Comparison of ENCODE assay signal across 17 cellular contexts in genomic region chr1:219419135-219419534, GRCh38.
A peak's percentile ranks its signal among the peaks of the same experiment; 100 is the strongest.
DNase-seq lines count a peak whose midpoint lies in the region; ATAC-seq and TF ChIP-seq lines count a peak whose summit lies in the region.
"Had no signal": no experiment of that assay in that cellular context is flagged by ENCODE, and none has a peak within 500 bp of the region (broad histone marks: within the 10 kb centered on the region; RNA-seq: fewer than 3 reads in every experiment).

No MANE protein-coding gene starts in this region.

- H3K4me1 ChIP-seq in gastroesophageal sphincter: no peaks in the 10 kb centered on the region
- H3K4me1 ChIP-seq: BLaER1 had no signal

- H3K9me3 ChIP-seq in MG63 (no peaks in the 10 kb centered on the region), gastroesophageal sphincter (no peaks in the 10 kb centered on the region)
- H3K9me3 ChIP-seq: BLaER1 had no signal

- no peak overlapping the region for H3K27ac ChIP-seq in gastroesophageal sphincter
- H3K27ac ChIP-seq: BLaER1 had no signal

- peak; percentile 84 for DNase-seq in MG63
- DNase-seq in fibroblast of gingiva (ENCODE audit: low read depth): peak; percentile 25
- peak; percentile 45 for DNase-seq in stromal cell of bone marrow (ENCODE audit: low read depth)
- DNase-seq in NCI-H187 treated with DMSO at 0.1 percent for 48 hours (lab: John Stamatoyannopoulos, UW): no peak
- no peak for DNase-seq in activated T-cell treated with anti-CD3 and anti-CD28 coated beads, Interleukin-2, amount 50 U/mL, for 4 hours
- no peak for DNase-seq in anterior cingulate cortex (lab: John Stamatoyannopoulos, UW)
- DNase-seq: 8988T; CD4-positive, alpha-beta memory T cell; DMS153; DMS79; GDM1; GOT3; H7 had no signal

- no peak overlapping the region for H3K4me3 ChIP-seq in MG63
- no peak overlapping the region for H3K4me3 ChIP-seq in gastroesophageal sphincter
- H3K4me3 ChIP-seq: BLaER1 had no signal

- no peaks in the 10 kb centered on the region for H3K9me3 Mint-ChIP-seq in activated T-cell treated with anti-CD3 and anti-CD28 coated beads, Interleukin-2, amount 50 U/mL, for 4 hours
- H3K9me3 Mint-ChIP-seq: CD14-positive monocyte; CD4-positive, alpha-beta memory T cell had no signal

- no peak for TF ChIP-seq EP300 in gastroesophageal sphincter (IDR thresholded peaks at IDR 0.05)

- no peaks in the 10 kb centered on the region for H3K36me3 Mint-ChIP-seq in activated T-cell treated with anti-CD3 and anti-CD28 coated beads, Interleukin-2, amount 50 U/mL, for 4 hours (ENCODE audit: insufficient read depth)
- H3K36me3 Mint-ChIP-seq: CD14-positive monocyte; CD4-positive, alpha-beta memory T cell had no signal

- no peak for TF ChIP-seq CTCF in gastroesophageal sphincter (IDR thresholded peaks at IDR 0.05)

- H3K4me1 Mint-ChIP-seq in activated T-cell treated with anti-CD3 and anti-CD28 coated beads, Interleukin-2, amount 50 U/mL, for 4 hours (ENCODE audit: low read depth): no peaks in the 10 kb centered on the region
- H3K4me1 Mint-ChIP-seq: CD14-positive monocyte; CD4-positive, alpha-beta memory T cell had no signal

- peak; percentile 58 for ATAC-seq in gastroesophageal sphincter
- ATAC-seq in activated T-cell treated with anti-CD3 and anti-CD28 coated beads, Interleukin-2, amount 50 U/mL, for 4 hours: no peak
- ATAC-seq: HCT116 had no signal

- TF ChIP-seq POLR2A in gastroesophageal sphincter (IDR thresholded peaks at IDR 0.05): no peak

- no peak overlapping the region for H3K4me3 Mint-ChIP-seq in activated T-cell treated with anti-CD3 and anti-CD28 coated beads, Interleukin-2, amount 50 U/mL, for 4 hours
- H3K4me3 Mint-ChIP-seq: CD14-positive monocyte; CD4-positive, alpha-beta memory T cell had no signal

- no peaks in the 10 kb centered on the region for H3K27me3 ChIP-seq in MG63
- no peaks in the 10 kb centered on the region for H3K27me3 ChIP-seq in gastroesophageal sphincter
- H3K27me3 ChIP-seq: BLaER1 had no signal

- H3K36me3 ChIP-seq in MG63 (no peaks in the 10 kb centered on the region), gastroesophageal sphincter (no peaks in the 10 kb centered on the region)
- H3K36me3 ChIP-seq: BLaER1 had no signal

- H3K27me3 Mint-ChIP-seq in activated T-cell treated with anti-CD3 and anti-CD28 coated beads, Interleukin-2, amount 50 U/mL, for 4 hours (ENCODE audit: low read depth): peaks cover 3% of the 10 kb centered on the region
- H3K27me3 Mint-ChIP-seq: CD4-positive, alpha-beta memory T cell had no signal

- WGBS in gastroesophageal sphincter (ENCODE audit: low coverage in 1 of 2), 2 donors: 17% methylated on average over 1 of the region's 1 CpG; no CpG with 5 or more reads in 1 of the 2 donors

Comparison
In these comparisons a context has a peak if more than half of its experiments do, and no peak if none do; other contexts are left out.
1. DNase-seq: peak in MG63 (single experiment), fibroblast of gingiva (single experiment) and stromal cell of bone marrow (single experiment); none in NCI-H187 treated with DMSO at 0.1 percent for 48 hours (single experiment), activated T-cell treated with anti-CD3 and anti-CD28 coated beads, Interleukin-2, amount 50 U/mL, for 4 hours (single experiment) and anterior cingulate cortex (0 of 58).